9 cellular contexts compared by ENCODE assay signal in genomic region chr9:85715587-85715986, GRCh38. TPM values are rescaled to one million over a fixed set of nuclear protein-coding genes. Genes with fewer than 3 reads are reported as not detected.
A peak's percentile ranks its signal among the peaks of the same experiment; 100 is the strongest.
DNase-seq lines count a peak whose midpoint lies in the region; ATAC-seq, FAIRE-seq and TF ChIP-seq lines count a peak whose summit lies in the region.
"Had no signal": no experiment of that assay in that cellular context is flagged by ENCODE, and none has a peak within 500 bp of the region (broad histone marks: within the 10 kb centered on the region; RNA-seq: fewer than 3 reads in every experiment).

No MANE protein-coding gene starts in this region.

- in situ Hi-C loops in KBM-7 (cut with MboI; ENCODE audit: low pct_unique_long_range_greater_than_20kb, low sequenced_read_pairs) (no loop called here), HAP-1 (cut with MboI; ENCODE audit: low sequenced_read_pairs) (no loop called here)

- peak; percentile 71 for FAIRE-seq in GM12891 (lab: Jason Lieb, UNC)

- no peaks in the 10 kb centered on the region for H3K36me3 ChIP-seq in HAP-1 (replicated peaks)
- H3K36me3 ChIP-seq: thoracic aorta had no signal

- no peak for TF ChIP-seq POLR2A in GM12891 (IDR thresholded peaks at IDR 0.05; ENCODE audit: low read depth, low read length)

- no peak overlapping the region for H3K27ac ChIP-seq in RWPE1
- H3K27ac ChIP-seq: thoracic aorta had no signal

- no peaks in the 10 kb centered on the region for H3K27me3 ChIP-seq in HAP-1 (ENCODE audit: low read depth)

- DNase-seq in GM12891 (ENCODE audit: insufficient read length, low spot score), result no peak
- DNase-seq in KBM-7, result peak; percentile 62
- no peak for DNase-seq in left ventricle myocardium superior
- DNase-seq in HAP-1 (ENCODE audit: low spot score in 2 of 2), result no peak
- no peak for DNase-seq in activated CD4-positive, CD25-positive, alpha-beta regulatory T cell (lab: John Stamatoyannopoulos, UW)
- DNase-seq in RWPE1 (ENCODE audit: low spot score), result no peak
- no peak for DNase-seq in NCI-H2227 treated with DMSO at 0.1 percent for 48 hours (lab: John Stamatoyannopoulos, UW)

- POLR2A ChIA-PET in RWPE1 (lab: Yijun Ruan, JAX; ENCODE audit: low non-redundant PET), result no interaction called here

- H3K9me3 ChIP-seq in HAP-1, result no peaks in the 10 kb centered on the region
- H3K9me3 ChIP-seq: thoracic aorta had no signal

- CTCF ChIA-PET in RWPE1 (lab: Yijun Ruan, JAX), result interaction anchor here (1.2 to 1.6 kb wide), 2 partner anchors 14 to 17 kb away, joined by 3 read pairs; no protein-coding TSS in a partner anchor

- ATAC-seq in GM21529 (IDR thresholded peaks at IDR 0.05; ENCODE audit: unreplicated experiment), result peak; percentile 63
- ATAC-seq in left ventricle myocardium superior, result peak; percentile 46

- intact Hi-C loops in left ventricle myocardium superior (cut with micrococcal nuclease), result no loop called here

- H3K4me3 ChIP-seq in HAP-1, result no peak overlapping the region
- H3K4me3 ChIP-seq: thoracic aorta had no signal

- no peaks in the 10 kb centered on the region for H3K4me1 ChIP-seq in HAP-1

- TF ChIP-seq CTCF in RWPE1 (conservative IDR thresholded peaks at IDR 0.05; ENCODE audit: low read depth), result no peak

TF ChIP-seq in GM12891, 5 proteins besides CTCF, POLR2A, EP300 and RAD21:
- TF ChIP-seq SPI1 (IDR thresholded peaks at IDR 0.05; ENCODE audit: low read depth, low read length), result peak; percentile 94
- TF ChIP-seq TAF1 (IDR thresholded peaks at IDR 0.05; ENCODE audit: low read depth, low read length), result no peak
- no peak for TF ChIP-seq POLR2AphosphoS5 (IDR thresholded peaks at IDR 0.05; ENCODE audit: low read depth, low read length)

RNA-seq across cellular contexts. Expression of gene AGTPBP1, which starts 26.2 kb away (rescaled TPM):
- polyA plus RNA-seq in GM12891 (2012; ENCODE audit: low read depth, missing spikeins), result 12.3 TPM
- 64.4 TPM for total RNA-seq in left ventricle myocardium superior
